In the genomic region with DNA sequence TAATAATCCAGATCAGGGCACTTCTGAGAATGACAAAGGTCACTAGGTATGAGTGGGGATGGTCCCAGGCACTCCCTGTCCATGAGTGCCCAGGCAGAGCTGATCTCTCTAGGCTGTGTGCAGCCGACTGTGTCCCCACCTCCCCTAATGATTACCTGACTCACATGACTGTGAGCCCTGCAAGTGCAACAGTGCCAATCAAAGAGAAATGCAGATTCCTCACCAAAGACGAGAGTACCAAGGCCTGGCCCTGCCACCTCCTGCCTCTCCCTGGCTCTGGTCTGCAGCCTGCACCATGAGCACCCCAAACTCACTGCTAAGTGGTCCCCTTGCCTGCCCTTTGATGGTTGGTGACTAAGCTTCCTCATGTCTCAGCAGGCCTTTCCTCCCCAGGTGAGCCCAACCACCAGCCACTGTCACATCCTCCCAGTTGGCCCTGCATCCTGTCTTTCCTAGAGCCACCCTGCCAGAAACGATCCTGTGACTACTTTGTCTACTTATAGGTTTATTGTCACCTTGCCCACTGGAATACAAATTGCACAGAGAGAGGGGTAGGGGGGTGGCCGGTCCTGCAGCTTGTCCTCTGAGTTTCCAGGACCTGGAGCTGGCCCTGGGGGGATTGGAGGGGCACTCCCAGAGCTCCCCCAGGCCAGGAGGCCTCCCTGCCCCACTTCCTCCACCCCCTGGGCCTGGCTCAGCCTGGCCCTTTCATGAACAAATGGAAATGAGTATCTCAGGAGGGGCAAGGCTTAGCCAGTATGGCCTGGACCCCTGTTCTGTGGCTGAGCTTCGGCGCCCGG, we compare ENCODE assay signal across 15 cellular contexts. TPM values are rescaled to one million over a fixed set of nuclear protein-coding genes. Genes with fewer than 3 reads are reported as not detected.
A peak's percentile ranks its signal among the peaks of the same experiment; 100 is the strongest.
DNase-seq lines count a peak whose midpoint lies in the region; ATAC-seq, FAIRE-seq and TF ChIP-seq lines count a peak whose summit lies in the region.
"Had no signal": no experiment of that assay in that cellular context is flagged by ENCODE, and none has a peak within 500 bp of the region (broad histone marks: within the 10 kb centered on the region; RNA-seq: fewer than 3 reads in every experiment).

No MANE protein-coding gene starts in this region.

- H3K36me3 ChIP-seq in keratinocyte (ENCODE audit: control insufficient read depth in 2 of 2, extremely low read depth in 1 of 2, insufficient read depth in 2 of 2, low read length in 2 of 2) = no peaks in the 10 kb centered on the region
- H3K36me3 ChIP-seq in sigmoid colon = no peaks in the 10 kb centered on the region

- H3K27me3 ChIP-seq in keratinocyte (ENCODE audit: control insufficient read depth, extremely low read depth, insufficient read depth, low read length) (peaks cover 14% of the 10 kb centered on the region), sigmoid colon (peaks cover 0 to 3% (median 0%) of the 10 kb centered on the region in 3 donors)

- H3K9me1 ChIP-seq in keratinocyte (ENCODE audit: control insufficient read depth, extremely low read depth, insufficient read depth, low read length) = no peaks in the 10 kb centered on the region

- no peak for ATAC-seq in GM18909 (IDR thresholded peaks at IDR 0.05; ENCODE audit: poor library complexity, unreplicated experiment)

- no peak overlapping the region for H3K9ac ChIP-seq in keratinocyte (ENCODE audit: control insufficient read depth, extremely low read depth, insufficient read depth, low read length)

- no peaks in the 10 kb centered on the region for H3K9me3 ChIP-seq in keratinocyte (ENCODE audit: control insufficient read depth, low read depth, low read length)
- peaks cover 0 to 6% (median 2%) of the 10 kb centered on the region in 4 donors for H3K9me3 ChIP-seq in sigmoid colon

- no peak overlapping the region for H3K27ac ChIP-seq in keratinocyte (ENCODE audit: control insufficient read depth, insufficient read depth, low read length)
- H3K27ac ChIP-seq in substantia nigra (ENCODE audit: low read depth, low read length, poor library complexity, severe bottlenecking) = no peak overlapping the region
- H3K27ac ChIP-seq in sigmoid colon = no peak overlapping the region

- no peak for TF ChIP-seq POLR2A in sigmoid colon (IDR thresholded peaks at IDR 0.05)

- TF ChIP-seq EP300 in sigmoid colon (IDR thresholded peaks at IDR 0.05) = no peak

- intact Hi-C loops in sigmoid colon (cut with DNase I) = no loop called here

- H3K4me2 ChIP-seq in keratinocyte (ENCODE audit: control insufficient read depth, extremely low read depth, insufficient read depth, low read depth, low read length) = no peak overlapping the region

- no peaks in the 10 kb centered on the region for H3K79me2 ChIP-seq in keratinocyte (ENCODE audit: control insufficient read depth, insufficient read depth, low read length)

- FAIRE-seq in keratinocyte (lab: Jason Lieb, UNC) = no peak
- FAIRE-seq: GM12892 had no signal

- TF ChIP-seq CTCF in keratinocyte (optimal IDR thresholded peaks at IDR 0.05 in 1 of 3, IDR thresholded peaks at IDR 0.05 in 1 of 3, conservative IDR thresholded peaks at IDR 0.05 in 1 of 3; ENCODE audit: extremely low read depth in 1 of 3, insufficient read depth in 2 of 3, low read length in 3 of 3) (no peak), sigmoid colon (IDR thresholded peaks at IDR 0.05) (no peak)

- H4K20me1 ChIP-seq in keratinocyte (ENCODE audit: control insufficient read depth, extremely low read depth, insufficient read depth, low read length) = no peaks in the 10 kb centered on the region

- dilution Hi-C loops in keratinocyte (cut with MboI; ENCODE audit: extremely low pct_ligation_motif_present, low sequenced_read_pairs) = no loop called here

- H3K4me1 ChIP-seq in keratinocyte (ENCODE audit: control insufficient read depth, extremely low read depth, insufficient read depth, low read length) = peaks cover 6% of the 10 kb centered on the region
- no peaks in the 10 kb centered on the region for H3K4me1 ChIP-seq in sigmoid colon

- no peak overlapping the region for H3K4me3 ChIP-seq in keratinocyte (ENCODE audit: control insufficient read depth in 2 of 3, extremely low read depth in 1 of 3, insufficient read depth in 2 of 3, low read depth in 1 of 3, low read length in 3 of 3)
- H3K4me3 ChIP-seq in sigmoid colon = no peak overlapping the region

- 27 to 53% methylated on average over 7 of the region's 7 CpGs for WGBS in sigmoid colon, 2 donors

- peak; percentile 17 for DNase-seq in GDM1 (lab: John Stamatoyannopoulos, UW)
- peak; percentile 16 for DNase-seq in RPMI8226
- peak; percentile 48 to 61 for DNase-seq in activated T-cell treated with anti-CD3 and anti-CD28 coated beads, Interleukin-2, amount 50 U/mL, for 48 hours
- peak; percentile 9 for DNase-seq in keratinocyte (ENCODE audit: low read depth, low spot score)
- DNase-seq in substantia nigra (lab: John Stamatoyannopoulos, UW) = no peak
- no peak for DNase-seq in sigmoid colon
- no peak for DNase-seq in NCI-H1092 (lab: John Stamatoyannopoulos, UW)
- DNase-seq: amniotic stem cell, hypothalamus, mesendoderm, NCI-H69 had no signal

- no peak overlapping the region for H2AFZ ChIP-seq in keratinocyte (ENCODE audit: control insufficient read depth, low read length)

RNA-seq across cellular contexts. Expression of a gene that starts 22.4 kb away (rescaled TPM):
- polyA plus RNA-seq in keratinocyte = not detected in 3 replicates
- not detected for polyA plus RNA-seq in keratinocyte (2011; ENCODE audit: low read depth)
- polyA plus RNA-seq in keratinocyte (2011; cell fraction: cytosol; rRNA removed) = not detected in 2 replicates
- polyA plus RNA-seq in keratinocyte (2011; cell fraction: nucleus; rRNA removed) = not detected in 2 replicates
- not detected in 2 replicates for polyA plus RNA-seq in keratinocyte (2012; ENCODE audit: low replicate concordance)
- polyA minus RNA-seq in keratinocyte = 0.13 TPM in 1 of 3 replicates, not detected in the others
- not detected for polyA minus RNA-seq in keratinocyte (2011; cell fraction: cytosol; rRNA and poly(A)+ RNA removed)
- not detected in 2 replicates for polyA minus RNA-seq in keratinocyte (2011; cell fraction: nucleus; rRNA and poly(A)+ RNA removed)
- 10 to 100 TPM in 1 of 4 donors, 1 to 10 TPM in 3; 3.8 to 11.9 (median 4.9) TPM for total RNA-seq in sigmoid colon
- under 1 TPM in 1 of 3 donors, not detected in 2; 0.67 TPM for polyA plus RNA-seq in sigmoid colon
- total RNA-seq: T-helper 2 cell treated with Interferon-gamma antibody and Interleukin-4, amounts not matched to agents 100 ng/mL and 5 ng/mL, for 36 hours had no signal

RNA-seq across cellular contexts. Expression of a gene that starts 44.7 kb away (rescaled TPM):
- polyA plus RNA-seq in keratinocyte (not detected in 3 replicates), sigmoid colon (not detected)
- polyA plus RNA-seq in keratinocyte (2011; ENCODE audit: low read depth) = not detected
- polyA plus RNA-seq in keratinocyte (2011; cell fraction: cytosol; rRNA removed) = not detected in 2 replicates
- polyA plus RNA-seq in keratinocyte (2011; cell fraction: nucleus; rRNA removed) = not detected in 2 replicates
- not detected in 2 replicates for polyA plus RNA-seq in keratinocyte (2012; ENCODE audit: low replicate concordance)
- polyA minus RNA-seq in keratinocyte = not detected in 3 replicates
- polyA minus RNA-seq in keratinocyte (2011; cell fraction: cytosol; rRNA and poly(A)+ RNA removed) = not detected
- polyA minus RNA-seq in keratinocyte (2011; cell fraction: nucleus; rRNA and poly(A)+ RNA removed) = not detected in 2 replicates
- total RNA-seq in sigmoid colon = not detected
- total RNA-seq: T-helper 2 cell treated with Interferon-gamma antibody and Interleukin-4, amounts not matched to agents 100 ng/mL and 5 ng/mL, for 36 hours; urinary bladder had no signal
- polyA plus RNA-seq: urinary bladder had no signal

Comparison
In these comparisons a context has a peak if more than half of its experiments do, and no peak if none do; other contexts are left out.
1. DNase-seq: peak in GDM1 (single experiment), RPMI8226 (single experiment), activated T-cell treated with anti-CD3 and anti-CD28 coated beads, Interleukin-2, amount 50 U/mL, for 48 hours (2 of 2) and keratinocyte (single experiment); none in substantia nigra (0 of 49), sigmoid colon (single experiment) and NCI-H1092 (single experiment).